In genomic region chr7:151341357-151342101, GRCh38 we compare ENCODE assay signal across 8 cellular contexts. TPM values are rescaled to one million over a fixed set of nuclear protein-coding genes. Genes with fewer than 3 reads are reported as not detected.
DNase-seq lines count a peak whose midpoint lies in the region; TF ChIP-seq lines count a peak whose summit lies in the region.

Gene NUB1 (plus strand): TSS chr7:151341812. CDS start chr7:151345350, 3,538 bp downstream.

- H4K12ac ChIP-seq in trophoblast cell (ENCODE audit: low read depth, low read length): peak within 1 kb of the TSS; percentile 98

- peaks cover 3% of the 10 kb centered on the region for H3K79me1 ChIP-seq in trophoblast cell (ENCODE audit: low read length)

- H3K4me1 ChIP-seq in cardiac muscle cell (ENCODE audit: low read depth) (no peaks in the 10 kb centered on the region), trophoblast cell (ENCODE audit: control insufficient read depth in 1 of 2, insufficient read depth in 2 of 2, low read length in 2 of 2) (no peaks in the 10 kb centered on the region), tibial artery (peaks cover 0 to 35% (median 15%) of the 10 kb centered on the region in 4 donors)

- intact Hi-C loops in tibial artery (cut with DNase I; ENCODE audit: low total_unique reads): loop anchor here (5.0 kb wide), 1 partner anchor 94 kb away; the partner anchor contains the start of gene SMARCD3

- no peak for TF ChIP-seq CTCF in HFF-Myc (IDR thresholded peaks at IDR 0.05; ENCODE audit: low read depth, low read length, missing control alignments)
- no peak for TF ChIP-seq CTCF in cardiac muscle cell (IDR thresholded peaks at IDR 0.05; ENCODE audit: low read depth, low read length)
- TF ChIP-seq CTCF in tibial artery (IDR thresholded peaks at IDR 0.05): no peak

- DNase-seq in GM03348 (ENCODE audit: low spot score) (peak; percentile 98), HFF-Myc (ENCODE audit: extremely low read depth, low read depth) (peak; percentile 32), NCI-H1092 treated with DMSO at 0.1 percent for 48 hours (lab: John Stamatoyannopoulos, UW) (peak; percentile 88), T-helper 1 cell (peak; percentile 81 to 89 (median 88)), cardiac muscle cell (ENCODE audit: low read depth in 1 of 2, low spot score in 1 of 2) (peak; percentile 89 to 96), trophoblast cell (peak; percentile 86 to 97), tibial artery (peak; percentile 90 to 95)

- peaks cover 2% of the 10 kb centered on the region for H3K79me2 ChIP-seq in trophoblast cell (ENCODE audit: control insufficient read depth, insufficient read depth, low read length, poor library complexity)

- H2BK120ac ChIP-seq in trophoblast cell (ENCODE audit: insufficient read depth, low read length, poor library complexity): peak within 1 kb of the TSS; percentile 91

- peak within 1 kb of the TSS; percentile 92 for H3K9ac ChIP-seq in trophoblast cell (ENCODE audit: low read length)

- H3K4me2 ChIP-seq in trophoblast cell (ENCODE audit: low read length): peak within 1 kb of the TSS; percentile 63

- peak within 1 kb of the TSS; percentile 96 for H3K18ac ChIP-seq in trophoblast cell (ENCODE audit: low read length)

- H2BK12ac ChIP-seq in trophoblast cell (ENCODE audit: low read length): peak within 1 kb of the TSS; percentile 15

- H3K4ac ChIP-seq in trophoblast cell (ENCODE audit: low read depth, low read length): peak within 1 kb of the TSS; percentile 92

- H3K27ac ChIP-seq in adipose tissue (ENCODE audit: low read depth, low read length) (no peak within 1 kb of the TSS), cardiac muscle cell (peak within 1 kb of the TSS; percentile 49), trophoblast cell (ENCODE audit: low read depth, low read length) (peak within 1 kb of the TSS; percentile 68), tibial artery (peak within 1 kb of the TSS; percentile 79 to 88)

- 1 to 6% (median 5%) methylated on average over 49 to 72 of the region's 72 CpGs for WGBS in adipose tissue, 3 donors
- WGBS in trophoblast cell (ENCODE audit: extremely low coverage, insufficient coverage, insufficient read length): no CpG with 5 or more reads among the region's 72 CpGs

- H3K4me3 ChIP-seq in HFF-Myc (replicated peaks; ENCODE audit: low read depth, low read length) (peak within 1 kb of the TSS; percentile 60), cardiac muscle cell (peak within 1 kb of the TSS; percentile 66), trophoblast cell (ENCODE audit: low read depth, low read length) (peak within 1 kb of the TSS; percentile 99), tibial artery (peak within 1 kb of the TSS; percentile 84 to 97)

- H3K36me3 ChIP-seq in cardiac muscle cell (peaks cover 18% of the 10 kb centered on the region), trophoblast cell (ENCODE audit: control insufficient read depth in 1 of 2, insufficient read depth in 2 of 2, low read length in 2 of 2) (peaks cover 0 to 4% of the 10 kb centered on the region in 2 experiments), tibial artery (peaks cover 11 to 13% (median 12%) of the 10 kb centered on the region in 3 donors)

- peak within 1 kb of the TSS; percentile 98 for H4K91ac ChIP-seq in trophoblast cell (ENCODE audit: low read depth, low read length)

- H2AK5ac ChIP-seq in trophoblast cell (ENCODE audit: low read length): peak within 1 kb of the TSS; percentile 57

- H3K27me3 ChIP-seq in cardiac muscle cell (no peaks in the 10 kb centered on the region), trophoblast cell (ENCODE audit: insufficient read depth, low read length) (no peaks in the 10 kb centered on the region), tibial artery (no peaks in the 10 kb centered on the region)

- no peak within 1 kb of the TSS for H3K23ac ChIP-seq in trophoblast cell (ENCODE audit: low read length)

- H3K14ac ChIP-seq in trophoblast cell (ENCODE audit: low read length): peak within 1 kb of the TSS; percentile 98

- no peak within 1 kb of the TSS for H2BK5ac ChIP-seq in trophoblast cell (ENCODE audit: low read depth, low read length, poor library complexity)

- H3K9me3 ChIP-seq in cardiac muscle cell (ENCODE audit: low read depth) (no peaks in the 10 kb centered on the region), trophoblast cell (ENCODE audit: insufficient read depth, low read depth, low read length) (peaks cover 3% of the 10 kb centered on the region), tibial artery (no peaks in the 10 kb centered on the region)

- peak within 1 kb of the TSS; percentile 100 for H4K8ac ChIP-seq in trophoblast cell (ENCODE audit: low read depth, low read length)

- peak within 1 kb of the TSS; percentile 99 for H2AFZ ChIP-seq in trophoblast cell (ENCODE audit: insufficient read depth, low read length, poor library complexity)

RNA-seq across cellular contexts. Expression of gene NUB1, which starts in this region (rescaled TPM):
- polyA plus RNA-seq in adipose tissue (10 to 100 TPM; 25.0 to 40.6 (median 29.1) TPM), cardiac muscle cell (30.6 and 37.9 TPM in 2 replicates)
- total RNA-seq in cardiac muscle cell: 31.4 and 34.3 TPM in 2 replicates
- polyA plus RNA-seq in trophoblast cell (2013): 43.0 and 47.0 TPM in 2 replicates

Comparison
In these comparisons a context has a peak if more than half of its experiments do, and no peak if none do; other contexts are left out.
1. DNase-seq: peak in every context shown above with its lines; median percentile 98 in GM03348; 92 in cardiac muscle cell; 92 in tibial artery; 92 in trophoblast cell; 88 in NCI-H1092 treated with DMSO at 0.1 percent for 48 hours; 88 in T-helper 1 cell; 32 in HFF-Myc.